In genomic region chr3:162774613-162775100, GRCh38 we compare ENCODE assay signal across 22 cellular contexts.
"Had no signal": no experiment of that assay in that cellular context is flagged by ENCODE, and none has a peak within 500 bp of the region (broad histone marks: within the 10 kb centered on the region; RNA-seq: fewer than 3 reads in every experiment).

No MANE protein-coding gene starts in this region.

- H3K27ac ChIP-seq: adrenal gland, VCaP had no signal

- H3K4me3 ChIP-seq: adrenal gland had no signal

- DNase-seq: activated CD4-positive, alpha-beta T cell treated with anti-CD3 and anti-CD28 coated beads for 36 hours; activated CD8-positive, alpha-beta memory T cell treated with anti-CD3 and anti-CD28 coated beads, Interleukin-2, amount 50 U/mL, for 48 hours; activated CD8-positive, alpha-beta T cell treated with anti-CD3 and anti-CD28 coated beads for 36 hours; activated naive CD4-positive, alpha-beta T cell treated with anti-CD3 and anti-CD28 coated beads, Interleukin-2, amount 50 U/mL, for 16 hours; activated naive CD8-positive, alpha-beta T cell treated with anti-CD3 and anti-CD28 coated beads, Interleukin-2, amount 10 ng/mL, durations not matched to agents 7 days and 5 days; activated T-cell treated with anti-CD3 and anti-CD28 coated beads, Interleukin-2, amount 50 U/mL, for 1 hour; adrenal gland; anterior cingulate cortex; cerebellar nuclear complex; Karpas-422; NCI-H1048; NCI-H1930; NCI-H2171 treated with DMSO at 0.1 percent for 48 hours; NCI-H226; NCI-H510A; NCI-H526 treated with DMSO at 0.1 percent for 48 hours; NCI-H82; SIG-M5; T-cell; T-helper 2 cell; T1000 had no signal

- H3K27me3 ChIP-seq: adrenal gland had no signal

- H3K36me3 ChIP-seq: adrenal gland had no signal

- ATAC-seq: activated CD4-positive, alpha-beta T cell treated with anti-CD3 and anti-CD28 coated beads for 36 hours; activated CD8-positive, alpha-beta T cell treated with anti-CD3 and anti-CD28 coated beads for 36 hours; T-cell had no signal

- H3K4me1 ChIP-seq: adrenal gland had no signal
